ENCODE assay signal across 33 cellular contexts in genomic region chr14:72061718-72062117, GRCh38.
"Had no signal": no experiment of that assay in that cellular context is flagged by ENCODE, and none has a peak within 500 bp of the region (broad histone marks: within the 10 kb centered on the region; RNA-seq: fewer than 3 reads in every experiment).

No MANE protein-coding gene starts in this region.

- H3K27ac ChIP-seq: ascending aorta, body of pancreas, brain microvascular endothelial cell, VCaP had no signal

- H3K9me3 ChIP-seq: ascending aorta, body of pancreas had no signal

- H3K27me3 ChIP-seq: ascending aorta, body of pancreas, brain microvascular endothelial cell had no signal

- H3K4me3 ChIP-seq: ascending aorta, body of pancreas had no signal

- FAIRE-seq: colon, TTC549 had no signal

- ATAC-seq: activated CD4-positive, alpha-beta T cell treated with anti-CD3 and anti-CD28 coated beads for 36 hours; activated CD4-positive, CD25-positive, alpha-beta regulatory T cell treated with anti-CD3 and anti-CD28 coated beads, Interleukin-2, amount 50 U/mL, for 24 hours; activated CD8-positive, alpha-beta memory T cell treated with anti-CD3 and anti-CD28 coated beads, Interleukin-2, amount 10 ng/mL, durations not matched to agents 7 days and 5 days; activated CD8-positive, alpha-beta T cell treated with anti-CD3 and anti-CD28 coated beads, Interleukin-2, amount 10 ng/mL, durations not matched to agents 7 days and 5 days; activated naive CD8-positive, alpha-beta T cell treated with anti-CD3 and anti-CD28 coated beads, Interleukin-2, amount 50 U/mL, for 24 hours; body of pancreas; WTC11 had no signal

- H3K36me3 ChIP-seq: ascending aorta, brain microvascular endothelial cell had no signal

- DNase-seq: activated CD4-positive, alpha-beta memory T cell treated with anti-CD3 and anti-CD28 coated beads, Interleukin-2, amount 10 ng/mL, durations not matched to agents 7 days and 5 days; activated CD4-positive, alpha-beta T cell treated with anti-CD3 and anti-CD28 coated beads for 1 hour; activated CD4-positive, alpha-beta T cell treated with anti-CD3 and anti-CD28 coated beads for 36 hours; activated CD4-positive, alpha-beta T cell treated with anti-CD3 and anti-CD28 coated beads for 48 hours; activated CD4-positive, alpha-beta T cell treated with anti-CD3 and anti-CD28 coated beads, Interleukin-2, amount 10 ng/mL, durations not matched to agents 7 days and 5 days; activated CD4-positive, alpha-beta T cell treated with anti-CD3 and anti-CD28 coated beads, Interleukin-2, amount 50 U/mL, for 48 hours; activated CD4-positive, CD25-positive, alpha-beta regulatory T cell; activated CD8-positive, alpha-beta memory T cell treated with anti-CD3 and anti-CD28 coated beads for 24 hours; activated CD8-positive, alpha-beta memory T cell treated with anti-CD3 and anti-CD28 coated beads, Interleukin-2, amount 10 ng/mL, durations not matched to agents 7 days and 5 days; activated CD8-positive, alpha-beta memory T cell treated with anti-CD3 and anti-CD28 coated beads, Interleukin-2, amount 50 U/mL, for 48 hours; activated CD8-positive, alpha-beta T cell treated with anti-CD3 and anti-CD28 coated beads, Interleukin-2, amount 10 ng/mL, durations not matched to agents 7 days and 5 days; activated effector memory CD4-positive, alpha-beta T cell treated with Interleukin-2 at 50 U/mL for 16 hours; activated gamma-delta T cell; activated naive CD4-positive, alpha-beta T cell treated with anti-CD3 and anti-CD28 coated beads, Interleukin-2, amount 10 ng/mL, durations not matched to agents 7 days and 5 days; activated naive CD4-positive, alpha-beta T cell treated with Interleukin-2 at 50 U/mL for 16 hours; activated naive CD8-positive, alpha-beta T cell treated with anti-CD3 and anti-CD28 coated beads, Interleukin-2, amount 10 ng/mL, durations not matched to agents 7 days and 5 days; activated naive CD8-positive, alpha-beta T cell treated with anti-CD3 and anti-CD28 coated beads, Interleukin-2, amount 50 U/mL, for 24 hours; activated T-cell treated with anti-CD3 and anti-CD28 coated beads, Interleukin-2, amount 50 U/mL, for 24 hours; activated T-cell treated with anti-CD3 and anti-CD28 coated beads, Interleukin-2, amount 50 U/mL, for 48 hours; amygdala; anterior cingulate cortex; body of pancreas; brain microvascular endothelial cell; central memory CD4-positive, alpha-beta T cell; T-helper 1 cell; T-helper 2 cell; T-helper 9 cell had no signal
